In genomic region chr6:38570750-38571149, GRCh38 we compare ENCODE assay signal across 8 cellular contexts.
DNase-seq lines count a peak whose midpoint lies in the region; ATAC-seq and TF ChIP-seq lines count a peak whose summit lies in the region.
"Had no signal": no experiment of that assay in that cellular context is flagged by ENCODE, and none has a peak within 500 bp of the region (broad histone marks: within the 10 kb centered on the region; RNA-seq: fewer than 3 reads in every experiment).

No MANE protein-coding gene starts in this region.

- CTCF ChIA-PET in mammary epithelial cell (lab: Charles Lee; ENCODE audit: low non-redundant PET), result interaction anchor here (0.8 kb wide), 1 partner anchor 77 kb away, joined by 5 read pairs; no protein-coding TSS in a partner anchor

- no peak overlapping the region for H3K27ac Mint-ChIP-seq in nephron

- no peaks in the 10 kb centered on the region for H3K79me2 ChIP-seq in mammary epithelial cell (ENCODE audit: insufficient read depth, low read length)

- H3K4me1 ChIP-seq in mammary epithelial cell (ENCODE audit: insufficient read depth, low read length), result no peaks in the 10 kb centered on the region

- H3K4me3 ChIP-seq in mammary epithelial cell (replicated peaks in 1 of 3; ENCODE audit: insufficient read depth in 1 of 3, low read depth in 2 of 3, low read length in 3 of 3), result no peak overlapping the region

- TF ChIP-seq CTCF in LNCAP (IDR thresholded peaks at IDR 0.05), result peak; percentile 52
- TF ChIP-seq CTCF in mammary epithelial cell (conservative IDR thresholded peaks at IDR 0.05 in 1 of 2, IDR thresholded peaks at IDR 0.05 in 1 of 2; ENCODE audit: extremely low read depth in 1 of 2, insufficient read depth in 1 of 2, low read depth in 1 of 2, low read length in 2 of 2), result peak; percentile 21 to 32
- TF ChIP-seq CTCF in nephron (IDR thresholded peaks at IDR 0.05; ENCODE audit: unreplicated experiment in 3 of 3), result peak; percentile 49 to 60 (median 53)

- H4K20me1 ChIP-seq in mammary epithelial cell (ENCODE audit: insufficient read depth, low read length), result no peaks in the 10 kb centered on the region

- BruUV-seq in mammary epithelial cell (replicated peaks; lab: Mats Ljungman, UMichigan), result no TSS peak

- no peak overlapping the region for H3K9ac ChIP-seq in mammary epithelial cell (ENCODE audit: insufficient read depth, low read length)

- no peaks in the 10 kb centered on the region for H3K9me3 ChIP-seq in mammary epithelial cell (replicated peaks; ENCODE audit: insufficient read depth, low read length)

- DNase-seq in ELR (ENCODE audit: low read depth), result peak; percentile 54
- no peak for DNase-seq in mammary epithelial cell
- DNase-seq in effector CD8-positive, alpha-beta T cell (lab: John Stamatoyannopoulos, UW), result no peak

- no peak overlapping the region for H3K4me2 ChIP-seq in mammary epithelial cell (ENCODE audit: insufficient read depth, low read depth, low read length)

- no peak overlapping the region for H3K27ac ChIP-seq in mammary epithelial cell (ENCODE audit: insufficient read depth, low read depth, low read length)
- H3K27ac ChIP-seq: epithelial cell of prostate had no signal

- H3K4me1 Mint-ChIP-seq in nephron, result peaks cover 19% of the 10 kb centered on the region

- intact Hi-C loops in mammary epithelial cell (cut with micrococcal nuclease), result loop anchor here (2.0 to 5.0 kb wide), 3 partner anchors 78 to 863 kb away; no protein-coding TSS in a partner anchor

- H3K4me3 Mint-ChIP-seq in nephron, result no peak overlapping the region

- H3K9me3 Mint-ChIP-seq in nephron, result no peaks in the 10 kb centered on the region

- ATAC-seq in HG02870 (IDR thresholded peaks at IDR 0.05; ENCODE audit: unreplicated experiment) (no peak), GM18909 (IDR thresholded peaks at IDR 0.05; ENCODE audit: poor library complexity, unreplicated experiment) (no peak)

- in situ Hi-C loops in mammary epithelial cell (cut with MboI; ENCODE audit: low sequenced_read_pairs in 2 of 2), result no loop called here

- dilution Hi-C loops in mammary epithelial cell (cut with HindIII; ENCODE audit: low sequenced_read_pairs), result no loop called here

- H3K27me3 ChIP-seq in mammary epithelial cell (ENCODE audit: insufficient read depth, low read length), result no peaks in the 10 kb centered on the region

- 87% methylated on average over 2 of the region's 2 CpGs for WGBS in mammary epithelial cell (ENCODE audit: low coverage, missing lambda C conversion rate)

- peaks cover 5% of the 10 kb centered on the region for H3K36me3 Mint-ChIP-seq in nephron (ENCODE audit: low read depth)

- no peak overlapping the region for H2AFZ ChIP-seq in mammary epithelial cell (ENCODE audit: low read depth, low read length)

- no peaks in the 10 kb centered on the region for H3K36me3 ChIP-seq in mammary epithelial cell (ENCODE audit: insufficient read depth, low read length)

- no peaks in the 10 kb centered on the region for H3K27me3 Mint-ChIP-seq in nephron (ENCODE audit: low read depth)
